1 cellular context compared by ENCODE assay signal in genomic region chr3:141546586-141546985, GRCh38.
TF ChIP-seq lines count a peak whose summit lies in the region.

No MANE protein-coding gene starts in this region.

TF ChIP-seq in WTC11, 78 proteins besides CTCF, POLR2A, EP300 and RAD21:
- TF ChIP-seq ZNF425 (CRISPR knock-in tag; conservative IDR thresholded peaks at IDR 0.05), result no peak
- TF ChIP-seq FOXP4 (CRISPR knock-in tag; IDR thresholded peaks at IDR 0.05), result no peak
- TF ChIP-seq TCF7 (CRISPR knock-in tag; IDR thresholded peaks at IDR 0.05; ENCODE audit: low read depth), result no peak
- no peak for TF ChIP-seq ATF6 (CRISPR knock-in tag; IDR thresholded peaks at IDR 0.05)
- TF ChIP-seq ZNF263 (CRISPR knock-in tag; IDR thresholded peaks at IDR 0.05; ENCODE audit: low read depth), result no peak
- TF ChIP-seq ZBTB21 (CRISPR knock-in tag; IDR thresholded peaks at IDR 0.05; ENCODE audit: borderline replicate concordance), result no peak
- TF ChIP-seq ZNF396 (CRISPR knock-in tag; IDR thresholded peaks at IDR 0.05; ENCODE audit: borderline replicate concordance), result no peak
- no peak for TF ChIP-seq ZNF423 (CRISPR knock-in tag; IDR thresholded peaks at IDR 0.05)
- no peak for TF ChIP-seq ZNF532 (CRISPR knock-in tag; IDR thresholded peaks at IDR 0.05; ENCODE audit: borderline replicate concordance)
- TF ChIP-seq ZNF219 (CRISPR knock-in tag; IDR thresholded peaks at IDR 0.05; ENCODE audit: borderline replicate concordance), result no peak
